In genomic region chr1:6174621-6175410, GRCh38 we compare ENCODE assay signal across 2 cellular contexts.
TF ChIP-seq lines count a peak whose summit lies in the region.

No MANE protein-coding gene starts in this region.

TF ChIP-seq in HEK293, 187 proteins besides CTCF, POLR2A, EP300 and RAD21:
- TF ChIP-seq ZNF473 (tag by site-specific recombination; IDR thresholded peaks at IDR 0.05) (0 out of 2 replicates have a peak, but pooled peaks have one; percentile 7), ZBTB17 (tag by site-specific recombination; IDR thresholded peaks at IDR 0.05) (peak; percentile 100), HIC1 (tag by site-specific recombination; IDR thresholded peaks at IDR 0.05) (no peak), ZFHX2 (tag by site-specific recombination; conservative IDR thresholded peaks at IDR 0.05) (peak; percentile 79), ZNF140 (tag by site-specific recombination; IDR thresholded peaks at IDR 0.05) (no peak), ZNF366 (tag by site-specific recombination; conservative IDR thresholded peaks at IDR 0.05) (peak; percentile 99), ZNF658 (tag by site-specific recombination; IDR thresholded peaks at IDR 0.05) (0 out of 2 replicates have a peak, but pooled peaks have one; percentile 19), ZNF785 (tag by site-specific recombination; IDR thresholded peaks at IDR 0.05) (no peak; the same call in 1 of the 2 replicates), ZNF707 (tag by site-specific recombination; IDR thresholded peaks at IDR 0.05) (0 out of 2 replicates have a peak, but pooled peaks have one; percentile 3), YY2 (tag by site-specific recombination; IDR thresholded peaks at IDR 0.05) (peak; percentile 16; the same call in 1 of the 2 replicates), ZNF514 (tag by site-specific recombination; IDR thresholded peaks at IDR 0.05) (peak; percentile 4; the same call in 1 of the 2 replicates), ZNF302 (tag by site-specific recombination; IDR thresholded peaks at IDR 0.05; ENCODE audit: low read depth) (0 out of 2 replicates have a peak, but pooled peaks have one; percentile 9), ZNF133 (tag by site-specific recombination; IDR thresholded peaks at IDR 0.05) (0 out of 2 replicates have a peak, but pooled peaks have one; percentile 26), ZFP3 (tag by site-specific recombination; IDR thresholded peaks at IDR 0.05; ENCODE audit: low read depth) (0 out of 2 replicates have a peak, but pooled peaks have one; percentile 1), EGR2 (tag by site-specific recombination; IDR thresholded peaks at IDR 0.05; ENCODE audit: low read depth) (peak; percentile 88; the same call in 1 of the 2 replicates), ZBTB11 (tag by site-specific recombination; conservative IDR thresholded peaks at IDR 0.05; ENCODE audit: low read depth) (no peak), ZNF521 (tag by site-specific recombination; IDR thresholded peaks at IDR 0.05) (no peak)

TF ChIP-seq in H1, 55 proteins besides CTCF, POLR2A, EP300 and RAD21:
- TF ChIP-seq RNF2 (IDR thresholded peaks at IDR 0.05; ENCODE audit: borderline replicate concordance, low read depth, low read length, missing control alignments, poor library complexity, severe bottlenecking) (no peak), GTF2F1 (IDR thresholded peaks at IDR 0.05; ENCODE audit: borderline replicate concordance, low read depth, low read length) (no peak), ZNF274 (IDR thresholded peaks at IDR 0.05; ENCODE audit: borderline replicate concordance, extremely low read depth, low read length) (no peak)
